Comparison of ENCODE assay signal across 13 cellular contexts in genomic region chr11:84089072-84090057, GRCh38.
DNase-seq lines count a peak whose midpoint lies in the region; TF ChIP-seq lines count a peak whose summit lies in the region.
"Had no signal": no experiment of that assay in that cellular context is flagged by ENCODE, and none has a peak within 500 bp of the region (broad histone marks: within the 10 kb centered on the region; RNA-seq: fewer than 3 reads in every experiment).

No MANE protein-coding gene starts in this region.

- peak overlapping the region in 4 of 59 donors; percentile 9 to 19 (median 16) for H3K4me3 ChIP-seq in dorsolateral prefrontal cortex
- H3K4me3 ChIP-seq: pancreas had no signal

- intact Hi-C loops in dorsolateral prefrontal cortex (cut with DNase I): loop anchor here (5.0 to 10.0 kb wide), 4 partner anchors 115 to 255 kb away; no protein-coding TSS in a partner anchor

- DNase-seq in NCI-H1105 treated with DMSO at 0.1 percent for 48 hours (lab: John Stamatoyannopoulos, UW) (peak; percentile 86), NCI-H510A treated with DMSO at 0.1 percent for 48 hours (lab: John Stamatoyannopoulos, UW) (peak; percentile 66), dorsolateral prefrontal cortex (peak in 4 of 10 donors; percentile 28 to 74 (median 50)), pons (ENCODE audit: low spot score) (peak; percentile 98), ecto neural progenitor cell (ENCODE audit: low spot score) (no peak), NCI-H1694 treated with DMSO at 0.1 percent for 48 hours (lab: John Stamatoyannopoulos, UW) (no peak), EL (no peak)
- DNase-seq: Caco-2; GOT3; kidney glomerular epithelial cell; NK-92 treated with Interleukin-12 subunit alpha and Interleukin-12 subunit beta, amount 100 ng/mL, for 24 hours; T-helper 1 cell had no signal

- peak in 2 of 56 donors; percentile 23 to 28 for TF ChIP-seq CTCF in dorsolateral prefrontal cortex (IDR thresholded peaks at IDR 0.05 in 54 of 56, conservative IDR thresholded peaks at IDR 0.05 in 2 of 56; ENCODE audit: low read depth in 1 of 56, partially characterized antibody in 56 of 56)

- no peaks in the 10 kb centered on the region for H3K27me3 ChIP-seq in dorsolateral prefrontal cortex
- H3K27me3 ChIP-seq: pancreas had no signal

- peak overlapping the region; percentile 5 to 96 (median 85) for H3K27ac ChIP-seq in dorsolateral prefrontal cortex
- H3K27ac ChIP-seq: pancreas had no signal

Comparison
In these comparisons a context has a peak if more than half of its experiments do, and no peak if none do; other contexts are left out.
1. DNase-seq: peak in NCI-H1105 treated with DMSO at 0.1 percent for 48 hours (single experiment), NCI-H510A treated with DMSO at 0.1 percent for 48 hours (single experiment) and pons (single experiment); none in ecto neural progenitor cell (single experiment), NCI-H1694 treated with DMSO at 0.1 percent for 48 hours (single experiment) and EL (single experiment).